8 cellular contexts compared by ENCODE assay signal in the genomic region with DNA sequence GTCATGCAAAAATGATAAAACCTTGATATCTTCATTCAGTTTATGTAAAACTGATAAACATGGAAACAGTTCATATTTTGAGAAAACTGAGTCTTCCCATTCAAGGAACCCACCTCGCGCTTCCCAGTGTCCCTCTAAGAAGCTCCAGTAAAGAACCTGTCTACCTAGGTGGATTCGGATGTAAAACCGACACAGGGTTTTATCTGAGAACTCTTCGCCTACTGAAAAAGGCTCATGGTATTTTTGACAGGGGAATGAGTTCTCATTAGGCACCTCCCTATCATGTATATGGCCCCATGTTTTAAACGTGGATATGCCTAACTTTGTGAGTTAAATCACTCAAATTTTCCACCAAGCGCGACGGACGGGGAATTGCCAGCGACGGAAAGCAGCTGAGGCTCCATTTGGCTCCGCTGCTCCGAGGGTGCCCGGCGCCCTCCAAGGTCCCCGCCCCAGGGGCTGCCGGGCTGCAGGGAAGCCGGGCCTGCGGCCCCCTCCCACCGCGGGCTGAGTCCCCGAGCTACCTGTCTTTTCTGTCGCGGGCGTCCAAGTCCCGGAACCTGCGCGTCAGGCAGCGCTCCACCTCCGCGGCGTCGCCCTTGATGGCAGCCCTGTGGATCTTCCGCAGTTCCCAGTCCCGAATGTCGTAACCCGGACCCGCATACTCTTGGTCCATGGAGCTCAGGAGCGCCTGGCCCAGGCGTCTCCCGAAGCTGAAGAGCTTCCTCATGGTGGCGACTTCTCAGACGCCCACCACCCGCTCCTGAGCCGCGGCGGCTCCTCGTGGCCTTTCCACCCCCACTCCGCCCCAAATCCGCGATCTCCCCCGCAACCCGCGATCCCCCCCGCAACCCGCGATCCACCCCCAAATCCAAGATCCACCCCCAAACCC. TPM values are rescaled to one million over a fixed set of nuclear protein-coding genes. Genes with fewer than 3 reads are reported as not detected.
DNase-seq lines count a peak whose midpoint lies in the region; ATAC-seq and TF ChIP-seq lines count a peak whose summit lies in the region.

No MANE protein-coding gene starts in this region.

- no peak overlapping the region for H3K27ac ChIP-seq in effector memory CD4-positive, alpha-beta T cell (ENCODE audit: insufficient read depth, low read length, poor library complexity, severe bottlenecking)
- H3K27ac ChIP-seq in muscle layer of colon (ENCODE audit: low read depth, low read length) (no peak overlapping the region), testis (peak overlapping the region; percentile 68 to 76)

- H3K4me3 Mint-ChIP-seq in IgD-negative memory B cell: peak overlapping the region; percentile 45 to 88 (median 79)

- no peaks in the 10 kb centered on the region for H3K27me3 ChIP-seq in effector memory CD4-positive, alpha-beta T cell (replicated peaks; ENCODE audit: control insufficient read depth, insufficient read depth, low read length, poor library complexity, severe bottlenecking)
- H3K27me3 ChIP-seq in muscle layer of colon (ENCODE audit: control insufficient read depth in 1 of 2, insufficient read depth in 2 of 2, low read length in 2 of 2): peaks cover 8 to 40% of the 10 kb centered on the region in 2 donors
- H3K27me3 ChIP-seq in testis: no peaks in the 10 kb centered on the region

- peaks cover 37% of the 10 kb centered on the region for H3K27me3 Mint-ChIP-seq in IgD-negative memory B cell

- peaks cover 0 to 12% (median 0%) of the 10 kb centered on the region in 3 donors for H3K9me3 Mint-ChIP-seq in IgD-negative memory B cell

- intact Hi-C loops in testis (cut with DNase I; ENCODE audit: low total_unique reads): no loop called here

- peaks cover 10% of the 10 kb centered on the region for H3K4me1 ChIP-seq in effector memory CD4-positive, alpha-beta T cell (ENCODE audit: control insufficient read depth, insufficient read depth, low read length, poor library complexity, severe bottlenecking)
- no peaks in the 10 kb centered on the region for H3K4me1 ChIP-seq in muscle layer of colon (ENCODE audit: insufficient read depth, low read length)
- peaks cover 4% of the 10 kb centered on the region for H3K4me1 ChIP-seq in testis

- H3K27ac Mint-ChIP-seq in IgD-negative memory B cell: no peak overlapping the region

- H3K4me3 ChIP-seq in effector memory CD4-positive, alpha-beta T cell (ENCODE audit: insufficient read depth, low read depth, low read length, poor library complexity, severe bottlenecking): peak overlapping the region; percentile 89
- H3K4me3 ChIP-seq in muscle layer of colon (ENCODE audit: low read depth in 1 of 2, low read length in 2 of 2) (peak overlapping the region; percentile 45 to 66), testis (peak overlapping the region; percentile 55 to 74)

- no peak overlapping the region for H3K9ac ChIP-seq in muscle layer of colon (ENCODE audit: low read length)

- DNase-seq in activated CD4-positive, alpha-beta T cell treated with anti-CD3 and anti-CD28 coated beads for 1 hour: peak; percentile 17
- peak in 1 of 3 donors; percentile 2 for DNase-seq in effector memory CD4-positive, alpha-beta T cell
- DNase-seq in testis (no peak), hippocampal formation (lab: John Stamatoyannopoulos, UW) (no peak)

- 2% methylated on average over 39 to 53 of the region's 58 CpGs for WGBS in testis, 2 donors

- H3K9me3 ChIP-seq in effector memory CD4-positive, alpha-beta T cell (ENCODE audit: control insufficient read depth, low read length): no peaks in the 10 kb centered on the region
- H3K9me3 ChIP-seq in muscle layer of colon (ENCODE audit: low read length) (no peaks in the 10 kb centered on the region), testis (no peaks in the 10 kb centered on the region)

- H3K4me1 Mint-ChIP-seq in IgD-negative memory B cell: peaks cover 1 to 5% (median 5%) of the 10 kb centered on the region in 3 donors

- ATAC-seq in HG03571 (IDR thresholded peaks at IDR 0.05; ENCODE audit: unreplicated experiment) (no peak), HG02610 (IDR thresholded peaks at IDR 0.05; ENCODE audit: unreplicated experiment) (no peak)

- TF ChIP-seq POLR2A in testis (IDR thresholded peaks at IDR 0.05): no peak

- H3K36me3 Mint-ChIP-seq in IgD-negative memory B cell: peaks cover 4% of the 10 kb centered on the region

- no peak for TF ChIP-seq CTCF in testis (IDR thresholded peaks at IDR 0.05)

- no peaks in the 10 kb centered on the region for H3K36me3 ChIP-seq in effector memory CD4-positive, alpha-beta T cell (ENCODE audit: control insufficient read depth, insufficient read depth, low read length)
- no peaks in the 10 kb centered on the region for H3K36me3 ChIP-seq in muscle layer of colon (ENCODE audit: insufficient read depth, low read length)
- no peaks in the 10 kb centered on the region for H3K36me3 ChIP-seq in testis (ENCODE audit: low read depth, missing control alignments)

RNA-seq across cellular contexts. Expression of gene ANKRD18A, which starts 0.6 kb away (rescaled TPM):
- not detected for polyA plus RNA-seq in IgD-negative memory B cell
- 10 to 100 TPM; 51.7 to 80.2 TPM for total RNA-seq in testis
- 14.2 TPM for polyA plus RNA-seq in testis (ENCODE audit: insufficient read depth, low read depth, low replicate concordance)

Comparison
In these comparisons a context has a peak if more than half of its experiments do, and no peak if none do; other contexts are left out.
1. H3K27ac ChIP-seq: peak in testis (2 of 2); none in effector memory CD4-positive, alpha-beta T cell (single experiment) and muscle layer of colon (single experiment).
2. RNA of gene ANKRD18A, which starts 0.6 kb away (polyA plus RNA-seq): 14.2 TPM in testis (single experiment); not detected in IgD-negative memory B cell (single experiment); every median in the first group is over 10 times any median in the second.
3. Peak in every context shown above with its lines, with median percentiles within 50 percentile points of each other: H3K4me3 ChIP-seq.